Comparison of ENCODE assay signal across 1 cellular context in the genomic region with DNA sequence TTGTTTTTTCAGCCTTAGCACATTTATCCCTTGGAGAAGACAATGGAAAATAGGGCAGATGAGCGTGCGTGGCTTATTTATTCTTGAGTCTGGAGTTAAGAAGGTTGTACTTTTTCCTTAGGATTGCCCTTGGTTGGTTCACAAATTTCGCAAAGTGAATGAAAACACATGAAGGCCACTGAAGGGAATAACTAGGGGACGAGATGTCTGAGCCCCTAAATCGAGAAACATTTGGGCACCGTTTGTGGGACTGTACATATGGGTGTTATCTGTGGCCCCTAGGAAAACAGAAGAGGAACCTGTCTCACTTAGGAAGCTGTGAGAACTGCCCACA.
TF ChIP-seq lines count a peak whose summit lies in the region.

No MANE protein-coding gene starts in this region.

TF ChIP-seq in SK-N-SH treated with all-trans-retinoic acid at 6 μM for 48 hours, 23 proteins besides CTCF, POLR2A, EP300 and RAD21 (continued from another document):
- no peak for TF ChIP-seq ARNTL (CRISPR knock-in tag; IDR thresholded peaks at IDR 0.05; ENCODE audit: borderline replicate concordance, low read depth)
